21 cellular contexts compared by ENCODE assay signal in genomic region chr13:52737900-52738299, GRCh38. TPM values are rescaled to one million over a fixed set of nuclear protein-coding genes. Genes with fewer than 3 reads are reported as not detected.
A peak's percentile ranks its signal among the peaks of the same experiment; 100 is the strongest.
DNase-seq lines count a peak whose midpoint lies in the region; ATAC-seq and TF ChIP-seq lines count a peak whose summit lies in the region.
"Had no signal": no experiment of that assay in that cellular context is flagged by ENCODE, and none has a peak within 500 bp of the region (broad histone marks: within the 10 kb centered on the region; RNA-seq: fewer than 3 reads in every experiment).

No MANE protein-coding gene starts in this region.

- H3K36me3 ChIP-seq in iPS DF 6.9 (ENCODE audit: control insufficient read depth, insufficient read depth, low read length), result peaks cover 1% of the 10 kb centered on the region; the same call in 1 of the 2 replicates
- H3K36me3 ChIP-seq in mucosa of descending colon (ENCODE audit: low read depth), result no peaks in the 10 kb centered on the region
- H3K36me3 ChIP-seq: gastroesophageal sphincter had no signal

- peak overlapping the region in 1 of 2 donors; percentile 41 for H3K4me3 Mint-ChIP-seq in activated T-cell treated with anti-CD3 and anti-CD28 coated beads, Interleukin-2, amount 50 U/mL, for 72 hours
- H3K4me3 Mint-ChIP-seq in progenitor cell of endocrine pancreas (ENCODE audit: low read depth), result no peak overlapping the region
- H3K4me3 Mint-ChIP-seq: activated CD8-positive, alpha-beta memory T cell treated with anti-CD3 and anti-CD28 coated beads, Interleukin-2, amount 10 ng/mL, durations not matched to agents 7 days and 5 days had no signal

- DNase-seq in activated T-cell treated with anti-CD3 and anti-CD28 coated beads, Interleukin-2, amount 50 U/mL, for 72 hours, result no peak
- DNase-seq in activated T-cell treated with anti-CD3 and anti-CD28 coated beads, Interleukin-2, amount 50 U/mL, for 48 hours, result no peak
- DNase-seq in SK-MEL-5 (ENCODE audit: low read depth, low spot score) (peak; percentile 66), iPS DF 6.9 (ENCODE audit: low read depth, low spot score) (no peak), progenitor cell of endocrine pancreas (ENCODE audit: low spot score, unreplicated experiment) (no peak), NCI-H146 treated with DMSO at 0.1 percent for 48 hours (lab: John Stamatoyannopoulos, UW; ENCODE audit: unreplicated experiment) (no peak), mucosa of descending colon (no peak)
- DNase-seq: activated CD4-positive, alpha-beta T cell treated with anti-CD3 and anti-CD28 coated beads for 1 hour; activated CD8-positive, alpha-beta memory T cell treated with anti-CD3 and anti-CD28 coated beads, Interleukin-2, amount 10 ng/mL, durations not matched to agents 7 days and 5 days; activated effector memory CD4-positive, alpha-beta T cell treated with anti-CD3 and anti-CD28 coated beads, Interleukin-2, amount 50 U/mL, for 16 hours; GOT3; NCI-H1436; NCI-H446; SIG-M5; T-helper 9 cell had no signal

- in situ Hi-C loops in SK-MEL-5 (cut with HindIII; ENCODE audit: low pct_unique_long_range_greater_than_20kb, low sequenced_read_pairs), result no loop called here

- no peak for ATAC-seq in activated T-cell treated with anti-CD3 and anti-CD28 coated beads, Interleukin-2, amount 50 U/mL, for 72 hours (replicated peaks in 1 of 2)
- no peak for ATAC-seq in mucosa of descending colon
- no peak for ATAC-seq in HG02759 (IDR thresholded peaks at IDR 0.05; ENCODE audit: unreplicated experiment)
- ATAC-seq: activated CD8-positive, alpha-beta memory T cell treated with anti-CD3 and anti-CD28 coated beads, Interleukin-2, amount 10 ng/mL, durations not matched to agents 7 days and 5 days; gastroesophageal sphincter had no signal

- H3K27ac Mint-ChIP-seq in activated T-cell treated with anti-CD3 and anti-CD28 coated beads, Interleukin-2, amount 50 U/mL, for 72 hours, result peak overlapping the region; percentile 47
- peak overlapping the region; percentile 13 for H3K27ac Mint-ChIP-seq in progenitor cell of endocrine pancreas
- H3K27ac Mint-ChIP-seq: activated CD8-positive, alpha-beta memory T cell treated with anti-CD3 and anti-CD28 coated beads, Interleukin-2, amount 10 ng/mL, durations not matched to agents 7 days and 5 days; memory B cell; stimulated activated naive CD8-positive, alpha-beta T cell treated with anti-CD3 and anti-CD28 coated beads, Interleukin-15, Interleukin-2, amounts not matched to agents 100 ng/mL and 50 ng/mL, for 24 hours had no signal

- intact Hi-C loops in mucosa of descending colon (cut with DNase I, micrococcal nuclease), result no loop called here

- no peak for TF ChIP-seq CTCF in progenitor cell of endocrine pancreas (IDR thresholded peaks at IDR 0.05; ENCODE audit: unreplicated experiment)
- TF ChIP-seq CTCF in mucosa of descending colon (IDR thresholded peaks at IDR 0.05), result no peak

- H3K9me3 Mint-ChIP-seq in activated T-cell treated with anti-CD3 and anti-CD28 coated beads, Interleukin-2, amount 50 U/mL, for 72 hours, result peaks cover 0 to 3% of the 10 kb centered on the region in 2 donors
- no peaks in the 10 kb centered on the region for H3K9me3 Mint-ChIP-seq in progenitor cell of endocrine pancreas (ENCODE audit: low read depth)
- H3K9me3 Mint-ChIP-seq: stimulated activated naive CD8-positive, alpha-beta T cell treated with anti-CD3 and anti-CD28 coated beads, Interleukin-15, Interleukin-2, amounts not matched to agents 100 ng/mL and 50 ng/mL, for 24 hours had no signal

- H3K9me3 ChIP-seq in iPS DF 6.9 (ENCODE audit: control insufficient read depth, insufficient read depth, low read length) (no peaks in the 10 kb centered on the region), mucosa of descending colon (no peaks in the 10 kb centered on the region)
- H3K9me3 ChIP-seq: gastroesophageal sphincter had no signal

- H3K4me3 ChIP-seq in iPS DF 6.9 (ENCODE audit: low read length), result no peak overlapping the region
- no peak overlapping the region for H3K4me3 ChIP-seq in mucosa of descending colon

- peaks cover 0 to 4% of the 10 kb centered on the region in 2 donors for H3K36me3 Mint-ChIP-seq in activated T-cell treated with anti-CD3 and anti-CD28 coated beads, Interleukin-2, amount 50 U/mL, for 72 hours (ENCODE audit: insufficient read depth in 2 of 2)
- no peaks in the 10 kb centered on the region for H3K36me3 Mint-ChIP-seq in progenitor cell of endocrine pancreas (ENCODE audit: insufficient read depth)
- H3K36me3 Mint-ChIP-seq: activated CD8-positive, alpha-beta memory T cell treated with anti-CD3 and anti-CD28 coated beads, Interleukin-2, amount 10 ng/mL, durations not matched to agents 7 days and 5 days had no signal

- no peaks in the 10 kb centered on the region for H3K27me3 ChIP-seq in iPS DF 6.9 (ENCODE audit: control insufficient read depth, insufficient read depth, low read length)

- H3K4me1 ChIP-seq in iPS DF 6.9 (ENCODE audit: control insufficient read depth, insufficient read depth, low read length) (peaks cover 8% of the 10 kb centered on the region; the same call in 1 of the 2 replicates), mucosa of descending colon (ENCODE audit: low read depth) (no peaks in the 10 kb centered on the region)

- peaks cover 5% of the 10 kb centered on the region for H3K4me1 Mint-ChIP-seq in activated T-cell treated with anti-CD3 and anti-CD28 coated beads, Interleukin-2, amount 50 U/mL, for 72 hours (ENCODE audit: low read depth)
- H3K4me1 Mint-ChIP-seq in progenitor cell of endocrine pancreas (ENCODE audit: low read depth), result peaks cover 6% of the 10 kb centered on the region

- H3K27me3 Mint-ChIP-seq in activated T-cell treated with anti-CD3 and anti-CD28 coated beads, Interleukin-2, amount 50 U/mL, for 72 hours (ENCODE audit: low read depth), result peaks cover 60% of the 10 kb centered on the region
- H3K27me3 Mint-ChIP-seq in progenitor cell of endocrine pancreas, result peaks cover 50% of the 10 kb centered on the region

- H3K27ac ChIP-seq in iPS DF 6.9 (ENCODE audit: low read length), result peak overlapping the region; percentile 34
- H3K27ac ChIP-seq: C4-2B, gastroesophageal sphincter had no signal

- WGBS in iPS DF 6.9 (ENCODE audit: insufficient coverage, insufficient read length), result no CpG with 5 or more reads among the region's 3 CpGs

RNA-seq across cellular contexts. Expression of gene CNMD, which starts 1.7 kb away (rescaled TPM):
- not detected for total RNA-seq in activated T-cell treated with anti-CD3 and anti-CD28 coated beads, Interleukin-2, amount 50 U/mL, for 72 hours
- total RNA-seq in SK-MEL-5 (2014; rRNA removed; shearing (Covaris generic)), result not detected in 2 replicates
- polyA plus RNA-seq in SK-MEL-5 (2015; cell fraction: cytosol; rRNA removed), result not detected in 2 replicates
- not detected in 2 replicates for polyA plus RNA-seq in SK-MEL-5 (2015; cell fraction: nucleus; rRNA removed)
- 1.1 and 1.2 TPM in 2 replicates for total RNA-seq in progenitor cell of endocrine pancreas
- under 1 TPM in 1 of 3 donors, not detected in 2; 0.26 TPM for total RNA-seq in mucosa of descending colon
- total RNA-seq: activated CD8-positive, alpha-beta memory T cell treated with anti-CD3 and anti-CD28 coated beads, Interleukin-2, amount 10 ng/mL, durations not matched to agents 7 days and 5 days; gastroesophageal sphincter had no signal
- polyA plus RNA-seq: urinary bladder had no signal
